ENCODE assay signal across 8 cellular contexts in the genomic region with DNA sequence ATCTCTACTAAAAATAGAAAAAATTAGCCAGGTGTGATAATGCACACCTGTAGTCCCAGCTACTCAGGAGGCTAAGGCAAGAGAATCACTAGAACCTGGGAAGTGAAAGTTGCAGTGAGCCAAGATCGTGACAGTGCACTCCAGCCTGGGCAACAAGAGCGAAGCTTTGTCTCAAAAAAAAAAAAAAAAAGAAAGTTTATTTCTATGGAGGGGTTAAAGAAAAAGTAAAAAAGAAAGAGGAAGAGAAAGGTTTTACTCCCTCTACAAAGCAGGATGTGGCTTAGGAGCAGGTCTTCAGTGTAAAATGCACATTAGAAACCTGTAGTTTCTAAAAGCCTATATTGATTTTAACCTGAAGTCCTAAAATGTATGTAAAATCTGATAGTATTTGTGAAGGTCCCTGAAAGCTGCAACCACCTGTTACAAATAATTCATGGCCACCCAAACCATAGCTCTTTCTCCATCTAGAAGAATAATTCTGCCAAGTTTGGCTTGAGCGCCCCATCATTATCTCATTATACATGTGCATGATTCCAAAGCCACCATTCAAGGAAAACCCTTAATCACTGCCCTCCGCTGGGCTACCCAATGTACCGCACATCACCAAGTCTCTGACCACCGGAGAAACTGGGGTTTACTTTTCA. TPM values are rescaled to one million over a fixed set of nuclear protein-coding genes. Genes with fewer than 3 reads are reported as not detected.
A peak's percentile ranks its signal among the peaks of the same experiment; 100 is the strongest.
DNase-seq lines count a peak whose midpoint lies in the region; ATAC-seq and TF ChIP-seq lines count a peak whose summit lies in the region.

No MANE protein-coding gene starts in this region.

- no peak overlapping the region for H3K4me2 ChIP-seq in neural progenitor cell

- TF ChIP-seq RAD21 in Ishikawa (IDR thresholded peaks at IDR 0.05; ENCODE audit: low read depth) = 0 out of 2 replicates have a peak, but pooled peaks have one; percentile 9

- peak; percentile 32 for TF ChIP-seq CTCF in neural progenitor cell (IDR thresholded peaks at IDR 0.05)

- ATAC-seq in GM18498 (IDR thresholded peaks at IDR 0.05; ENCODE audit: unreplicated experiment) = peak; percentile 29
- no peak for ATAC-seq in activated naive CD8-positive, alpha-beta T cell treated with anti-CD3 and anti-CD28 coated beads, Interleukin-2, amount 50 U/mL, for 24 hours
- no peak for ATAC-seq in GM18517 (IDR thresholded peaks at IDR 0.05; ENCODE audit: unreplicated experiment)
- ATAC-seq in GM21786 (IDR thresholded peaks at IDR 0.05; ENCODE audit: unreplicated experiment) = no peak

- H3K36me3 Mint-ChIP-seq in activated naive CD8-positive, alpha-beta T cell treated with anti-CD3 and anti-CD28 coated beads, Interleukin-2, amount 50 U/mL, for 24 hours (ENCODE audit: low read depth) = peaks cover 40% of the 10 kb centered on the region
- peaks cover 7% of the 10 kb centered on the region for H3K36me3 Mint-ChIP-seq in neural progenitor cell

- peaks cover 38% of the 10 kb centered on the region for H4K20me1 ChIP-seq in neural progenitor cell (ENCODE audit: low read depth)

- DNase-seq in activated naive CD8-positive, alpha-beta T cell treated with anti-CD3 and anti-CD28 coated beads, Interleukin-2, amount 50 U/mL, for 24 hours = no peak
- DNase-seq in neural progenitor cell (ENCODE audit: low spot score) (peak; percentile 38), NCI-H526 (lab: John Stamatoyannopoulos, UW) (no peak), erythroblast (lab: John Stamatoyannopoulos, UW) (no peak)

- H3K9me3 Mint-ChIP-seq in activated naive CD8-positive, alpha-beta T cell treated with anti-CD3 and anti-CD28 coated beads, Interleukin-2, amount 50 U/mL, for 24 hours = no peaks in the 10 kb centered on the region
- H3K9me3 Mint-ChIP-seq in neural progenitor cell = peaks cover 4% of the 10 kb centered on the region

- peaks cover 30% of the 10 kb centered on the region for H3F3A ChIP-seq in neural progenitor cell (ENCODE audit: low read depth)

- H3K4me1 ChIP-seq in neural progenitor cell = peaks cover 6% of the 10 kb centered on the region

- H3K79me2 ChIP-seq in neural progenitor cell (ENCODE audit: low read depth) = peaks cover 67% of the 10 kb centered on the region

- H3K27me3 ChIP-seq in neural progenitor cell = peaks cover 13% of the 10 kb centered on the region

- no peak overlapping the region for H3K9ac ChIP-seq in neural progenitor cell

- H3K4me1 Mint-ChIP-seq in activated naive CD8-positive, alpha-beta T cell treated with anti-CD3 and anti-CD28 coated beads, Interleukin-2, amount 50 U/mL, for 24 hours = peaks cover 69% of the 10 kb centered on the region
- H3K4me1 Mint-ChIP-seq in neural progenitor cell = peaks cover 24% of the 10 kb centered on the region

- no peaks in the 10 kb centered on the region for H3K9me3 ChIP-seq in neural progenitor cell (ENCODE audit: low read depth)

- no peaks in the 10 kb centered on the region for H3K27me3 Mint-ChIP-seq in activated naive CD8-positive, alpha-beta T cell treated with anti-CD3 and anti-CD28 coated beads, Interleukin-2, amount 50 U/mL, for 24 hours
- H3K27me3 Mint-ChIP-seq in neural progenitor cell (ENCODE audit: insufficient read depth, low read depth) = peaks cover 9% of the 10 kb centered on the region

- H3K4me3 Mint-ChIP-seq in activated naive CD8-positive, alpha-beta T cell treated with anti-CD3 and anti-CD28 coated beads, Interleukin-2, amount 50 U/mL, for 24 hours = peak overlapping the region; percentile 99
- H3K4me3 Mint-ChIP-seq in neural progenitor cell = no peak overlapping the region

- peak overlapping the region; percentile 99 for H3K27ac Mint-ChIP-seq in activated naive CD8-positive, alpha-beta T cell treated with anti-CD3 and anti-CD28 coated beads, Interleukin-2, amount 50 U/mL, for 24 hours
- H3K27ac Mint-ChIP-seq in neural progenitor cell = no peak overlapping the region

- TF ChIP-seq EP300 in Ishikawa (IDR thresholded peaks at IDR 0.05; ENCODE audit: borderline replicate concordance) = no peak

- no peaks in the 10 kb centered on the region for H3K36me3 ChIP-seq in neural progenitor cell

- H3K4me3 ChIP-seq in neural progenitor cell = no peak overlapping the region

- TF ChIP-seq POLR2A in erythroblast (IDR thresholded peaks at IDR 0.05; ENCODE audit: low read length) = no peak

- H2AFZ ChIP-seq in neural progenitor cell (replicated peaks) = no peak overlapping the region

- H3K27ac ChIP-seq in neural progenitor cell = no peak overlapping the region

TF ChIP-seq in Ishikawa, 13 proteins besides CTCF, POLR2A, EP300 and RAD21:
- TF ChIP-seq, protein P1, sequence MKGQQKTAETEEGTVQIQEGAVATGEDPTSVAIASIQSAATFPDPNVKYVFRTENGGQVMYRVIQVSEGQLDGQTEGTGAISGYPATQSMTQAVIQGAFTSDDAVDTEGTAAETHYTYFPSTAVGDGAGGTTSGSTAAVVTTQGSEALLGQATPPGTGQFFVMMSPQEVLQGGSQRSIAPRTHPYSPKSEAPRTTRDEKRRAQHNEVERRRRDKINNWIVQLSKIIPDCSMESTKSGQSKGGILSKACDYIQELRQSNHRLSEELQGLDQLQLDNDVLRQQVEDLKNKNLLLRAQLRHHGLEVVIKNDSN (IDR thresholded peaks at IDR 0.05) = no peak
- TF ChIP-seq CEBPB (IDR thresholded peaks at IDR 0.05) = no peak
- no peak for TF ChIP-seq YY1 (IDR thresholded peaks at IDR 0.05; ENCODE audit: low read depth)
- no peak for TF ChIP-seq TEAD4 (IDR thresholded peaks at IDR 0.05)
- TF ChIP-seq, protein P2, sequence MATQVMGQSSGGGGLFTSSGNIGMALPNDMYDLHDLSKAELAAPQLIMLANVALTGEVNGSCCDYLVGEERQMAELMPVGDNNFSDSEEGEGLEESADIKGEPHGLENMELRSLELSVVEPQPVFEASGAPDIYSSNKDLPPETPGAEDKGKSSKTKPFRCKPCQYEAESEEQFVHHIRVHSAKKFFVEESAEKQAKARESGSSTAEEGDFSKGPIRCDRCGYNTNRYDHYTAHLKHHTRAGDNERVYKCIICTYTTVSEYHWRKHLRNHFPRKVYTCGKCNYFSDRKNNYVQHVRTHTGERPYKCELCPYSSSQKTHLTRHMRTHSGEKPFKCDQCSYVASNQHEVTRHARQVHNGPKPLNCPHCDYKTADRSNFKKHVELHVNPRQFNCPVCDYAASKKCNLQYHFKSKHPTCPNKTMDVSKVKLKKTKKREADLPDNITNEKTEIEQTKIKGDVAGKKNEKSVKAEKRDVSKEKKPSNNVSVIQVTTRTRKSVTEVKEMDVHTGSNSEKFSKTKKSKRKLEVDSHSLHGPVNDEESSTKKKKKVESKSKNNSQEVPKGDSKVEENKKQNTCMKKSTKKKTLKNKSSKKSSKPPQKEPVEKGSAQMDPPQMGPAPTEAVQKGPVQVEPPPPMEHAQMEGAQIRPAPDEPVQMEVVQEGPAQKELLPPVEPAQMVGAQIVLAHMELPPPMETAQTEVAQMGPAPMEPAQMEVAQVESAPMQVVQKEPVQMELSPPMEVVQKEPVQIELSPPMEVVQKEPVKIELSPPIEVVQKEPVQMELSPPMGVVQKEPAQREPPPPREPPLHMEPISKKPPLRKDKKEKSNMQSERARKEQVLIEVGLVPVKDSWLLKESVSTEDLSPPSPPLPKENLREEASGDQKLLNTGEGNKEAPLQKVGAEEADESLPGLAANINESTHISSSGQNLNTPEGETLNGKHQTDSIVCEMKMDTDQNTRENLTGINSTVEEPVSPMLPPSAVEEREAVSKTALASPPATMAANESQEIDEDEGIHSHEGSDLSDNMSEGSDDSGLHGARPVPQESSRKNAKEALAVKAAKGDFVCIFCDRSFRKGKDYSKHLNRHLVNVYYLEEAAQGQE (IDR thresholded peaks at IDR 0.05; ENCODE audit: low read depth) = no peak
- TF ChIP-seq ZBTB7A (IDR thresholded peaks at IDR 0.05; ENCODE audit: low read depth) = no peak

RNA-seq across cellular contexts. Expression of gene FNBP1, which starts 3.4 kb away (rescaled TPM):
- 24.3 and 34.9 TPM in 2 replicates for total RNA-seq in neural progenitor cell (ENCODE audit: low replicate concordance)

RNA-seq across cellular contexts. Expression of gene GPR107, which starts 14.1 kb away (rescaled TPM):
- total RNA-seq in neural progenitor cell (ENCODE audit: low replicate concordance) = 33.2 and 33.8 TPM in 2 replicates
